8 cellular contexts compared by ENCODE assay signal in the genomic region with DNA sequence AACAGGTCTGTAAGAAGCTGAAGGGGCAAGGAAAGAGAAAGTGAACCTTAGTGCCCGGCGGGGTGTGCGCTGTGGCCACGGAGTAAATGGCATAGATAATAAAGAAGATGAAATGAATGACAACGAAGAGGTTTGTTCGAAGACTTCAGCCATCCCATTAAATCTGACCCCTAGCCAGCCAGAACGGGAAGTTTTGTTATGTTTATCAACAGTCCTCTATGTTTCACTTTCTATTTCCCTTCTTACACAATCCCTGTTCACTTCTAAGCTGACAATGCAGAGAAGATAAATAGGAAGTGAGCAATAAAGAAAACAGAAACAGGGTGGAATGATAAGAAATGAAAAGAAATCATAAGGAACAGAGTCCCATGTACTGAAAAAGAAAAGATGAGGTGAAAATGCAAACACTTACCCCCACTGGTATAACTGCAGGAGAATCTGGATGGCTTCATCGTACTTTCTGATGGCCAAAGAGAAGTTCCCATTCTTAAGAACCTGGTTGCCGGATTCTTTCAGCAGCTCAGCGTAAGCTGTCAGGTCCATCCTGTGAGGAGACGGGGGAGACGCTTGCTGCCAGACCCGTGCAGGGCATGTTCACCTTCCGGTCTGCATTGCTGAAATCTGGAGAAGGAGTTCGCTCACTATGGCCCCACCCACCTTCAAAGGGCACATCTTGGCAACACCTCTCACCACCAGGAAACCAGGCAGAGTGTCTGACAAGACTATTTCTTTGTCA. TPM values are rescaled to one million over a fixed set of nuclear protein-coding genes. Genes with fewer than 3 reads are reported as not detected.
A peak's percentile ranks its signal among the peaks of the same experiment; 100 is the strongest.
DNase-seq lines count a peak whose midpoint lies in the region; ATAC-seq lines count a peak whose summit lies in the region.

No MANE protein-coding gene starts in this region.

- no peaks in the 10 kb centered on the region for H3K9me3 Mint-ChIP-seq in activated naive CD4-positive, alpha-beta T cell treated with anti-CD3 and anti-CD28 coated beads, Interleukin-2, amount 10 ng/mL, durations not matched to agents 7 days and 5 days

- ATAC-seq in HG02642 (IDR thresholded peaks at IDR 0.05; ENCODE audit: poor library complexity, unreplicated experiment) = peak; percentile 26

- H3K36me3 Mint-ChIP-seq in activated naive CD4-positive, alpha-beta T cell treated with anti-CD3 and anti-CD28 coated beads, Interleukin-2, amount 10 ng/mL, durations not matched to agents 7 days and 5 days = peaks cover 21% of the 10 kb centered on the region

- H3K4me3 ChIP-seq in skin epidermis = peak overlapping the region; percentile 32 to 60 (median 41)

- peak overlapping the region; percentile 97 for H3K4me3 Mint-ChIP-seq in activated naive CD4-positive, alpha-beta T cell treated with anti-CD3 and anti-CD28 coated beads, Interleukin-2, amount 10 ng/mL, durations not matched to agents 7 days and 5 days

- no peaks in the 10 kb centered on the region for H3K27me3 Mint-ChIP-seq in activated naive CD4-positive, alpha-beta T cell treated with anti-CD3 and anti-CD28 coated beads, Interleukin-2, amount 10 ng/mL, durations not matched to agents 7 days and 5 days

- H3K27ac ChIP-seq in skin epidermis = peak overlapping the region in 20 of 21 experiments; percentile 29 to 93 (median 78)

- CTCF ChIA-PET in activated naive CD4-positive, alpha-beta T cell treated with anti-CD3 and anti-CD28 coated beads, Interleukin-2, amount 10 ng/mL, durations not matched to agents 7 days and 5 days (lab: Charles Lee) = interaction anchor here (0.7 to 8.1 kb wide), 7 partner anchors 19 to 138 kb away, joined by 3 to 78 read pairs (median 3); no protein-coding TSS in a partner anchor

- H3K27ac Mint-ChIP-seq in activated naive CD4-positive, alpha-beta T cell treated with anti-CD3 and anti-CD28 coated beads, Interleukin-2, amount 10 ng/mL, durations not matched to agents 7 days and 5 days = peak overlapping the region; percentile 98

- peaks cover 68% of the 10 kb centered on the region for H3K4me1 Mint-ChIP-seq in activated naive CD4-positive, alpha-beta T cell treated with anti-CD3 and anti-CD28 coated beads, Interleukin-2, amount 10 ng/mL, durations not matched to agents 7 days and 5 days

- in situ Hi-C loops in SK-MEL-5 (cut with HindIII; ENCODE audit: low pct_unique_long_range_greater_than_20kb, low sequenced_read_pairs) = no loop called here

- DNase-seq in CMK (ENCODE audit: low read depth) = peak; percentile 40
- peak; percentile 72 for DNase-seq in SK-MEL-5 (ENCODE audit: low read depth, low spot score)
- peak; percentile 79 for DNase-seq in activated naive CD4-positive, alpha-beta T cell treated with anti-CD3 and anti-CD28 coated beads, Interleukin-2, amount 10 ng/mL, durations not matched to agents 7 days and 5 days
- DNase-seq in glomerular visceral epithelial cell (ENCODE audit: extremely low spot score) = peak; percentile 62
- DNase-seq in GM19238 (ENCODE audit: insufficient read length, low spot score) = no peak
- DNase-seq in nucleus accumbens (lab: John Stamatoyannopoulos, UW) = no peak

RNA-seq across cellular contexts. Expression of a gene that starts 36.8 kb away (rescaled TPM):
- 4.0 and 5.6 TPM in 2 replicates for total RNA-seq in SK-MEL-5 (2014; rRNA removed; shearing (Covaris generic))
- polyA plus RNA-seq in SK-MEL-5 (2015; cell fraction: cytosol; rRNA removed) = 5.1 and 8.9 TPM in 2 replicates
- polyA plus RNA-seq in SK-MEL-5 (2015; cell fraction: nucleus; rRNA removed) = 16.3 and 26.6 TPM in 2 replicates

Comparison
In these comparisons a context has a peak if more than half of its experiments do, and no peak if none do; other contexts are left out.
1. DNase-seq: peak in CMK (single experiment), SK-MEL-5 (single experiment), activated naive CD4-positive, alpha-beta T cell treated with anti-CD3 and anti-CD28 coated beads, Interleukin-2, amount 10 ng/mL, durations not matched to agents 7 days and 5 days (single experiment) and glomerular visceral epithelial cell (single experiment); none in GM19238 (single experiment) and nucleus accumbens (0 of 56).